Comparison of ENCODE assay signal across 15 cellular contexts in the genomic region with DNA sequence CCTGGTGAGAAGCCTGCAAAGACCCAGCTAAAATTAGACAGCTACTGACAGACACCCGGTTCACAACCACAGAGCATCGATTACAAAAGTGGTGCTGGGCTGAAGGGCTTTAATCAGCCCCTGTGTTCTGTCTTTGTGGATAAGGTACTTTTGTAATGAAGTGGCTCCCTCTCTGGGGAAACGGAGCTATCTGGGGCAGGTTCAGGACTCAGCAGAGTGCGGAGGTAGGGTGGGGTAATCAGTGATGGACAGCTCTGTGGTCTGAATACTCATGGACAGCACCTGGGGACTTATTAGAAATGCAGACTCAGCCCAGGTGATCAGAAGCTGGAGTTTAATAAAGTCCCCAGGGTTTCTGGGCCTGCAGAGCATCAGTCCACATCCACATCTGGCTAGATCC.
DNase-seq lines count a peak whose midpoint lies in the region; ATAC-seq, FAIRE-seq and TF ChIP-seq lines count a peak whose summit lies in the region.
"Had no signal": no experiment of that assay in that cellular context is flagged by ENCODE, and none has a peak within 500 bp of the region (broad histone marks: within the 10 kb centered on the region; RNA-seq: fewer than 3 reads in every experiment).

No MANE protein-coding gene starts in this region.

- H3K9me3 Mint-ChIP-seq in MCF 10A (ENCODE audit: unreplicated experiment): no peaks in the 10 kb centered on the region
- H3K9me3 Mint-ChIP-seq in CD8-positive, alpha-beta T cell: no peaks in the 10 kb centered on the region

- no peak overlapping the region for H3K4me3 Mint-ChIP-seq in MCF 10A (ENCODE audit: unreplicated experiment)
- H3K4me3 Mint-ChIP-seq in CD8-positive, alpha-beta T cell: no peak overlapping the region
- H3K4me3 Mint-ChIP-seq: B cell; CD8-positive, alpha-beta memory T cell had no signal

- H3K4me3 ChIP-seq in mammary epithelial cell (replicated peaks in 1 of 3; ENCODE audit: insufficient read depth in 1 of 3, low read depth in 2 of 3, low read length in 3 of 3): no peak overlapping the region
- H3K4me3 ChIP-seq in K562: no peak overlapping the region
- no peak overlapping the region for H3K4me3 ChIP-seq in CD8-positive, alpha-beta T cell (ENCODE audit: low read depth, low read length)
- no peak overlapping the region for H3K4me3 ChIP-seq in stomach
- H3K4me3 ChIP-seq: BLaER1 treated with 17β-estradiol and CSF1 and Interleukin-3, amounts not matched to agents 10 nM and 100 nM; HAP-1 had no signal

- H3K27me3 ChIP-seq in mammary epithelial cell (ENCODE audit: insufficient read depth, low read length) (no peaks in the 10 kb centered on the region), K562 (ENCODE audit: control insufficient read depth in 2 of 2, insufficient read depth in 2 of 2, low read length in 2 of 2) (peaks cover 0 to 3% of the 10 kb centered on the region in 2 experiments; a peak in 1 of 5 replicates), stomach (peaks cover 0 to 42% (median 0%) of the 10 kb centered on the region in 3 donors)
- no peaks in the 10 kb centered on the region for H3K27me3 ChIP-seq in CD8-positive, alpha-beta T cell (ENCODE audit: insufficient read depth, low read length)
- H3K27me3 ChIP-seq: BLaER1 treated with 17β-estradiol and CSF1 and Interleukin-3, amounts not matched to agents 10 nM and 100 nM had no signal

- DNase-seq in mammary epithelial cell (no peak), MCF 10A (ENCODE audit: unreplicated experiment) (no peak), GM13977 (ENCODE audit: low spot score) (peak; percentile 2), K562 (ENCODE audit: extremely low read depth in 1 of 4, low spot score in 3 of 4) (no peak), stomach (no peak)
- DNase-seq in CD8-positive, alpha-beta T cell: no peak
- DNase-seq: CD8-positive, alpha-beta memory T cell; COR-L47; DMS 273 treated with DMSO at 0.1 percent for 48 hours; DMS53 had no signal

- peak; percentile 60 for ATAC-seq in K562
- ATAC-seq in CD8-positive, alpha-beta T cell: no peak

- POLR2A ChIA-PET in MCF 10A (lab: Yijun Ruan, JAX) (no interaction called here), K562 (lab: Yijun Ruan, JAX) (no interaction called here)
- POLR2A ChIA-PET in CD8-positive, alpha-beta T cell (lab: Charles Lee): no interaction called here

- intact Hi-C loops in mammary epithelial cell (cut with micrococcal nuclease) (loop anchor here (5.0 kb wide), 2 partner anchors 189 to 459 kb away; no protein-coding TSS in a partner anchor), MCF 10A (cut with micrococcal nuclease) (no loop called here), K562 (cut with micrococcal nuclease) (no loop called here), stomach (cut with DNase I; ENCODE audit: low total_unique reads) (no loop called here)
- intact Hi-C loops in CD8-positive, alpha-beta T cell (cut with DNase I, micrococcal nuclease): no loop called here

- H2AFZ ChIP-seq in mammary epithelial cell (ENCODE audit: low read depth, low read length) (peak overlapping the region; percentile 60), K562 (ENCODE audit: low read depth, low read length) (no peak overlapping the region)

- H3K4me1 Mint-ChIP-seq in MCF 10A (ENCODE audit: insufficient read depth, unreplicated experiment): peaks cover 10% of the 10 kb centered on the region
- H3K4me1 Mint-ChIP-seq in CD8-positive, alpha-beta T cell (ENCODE audit: low read depth): no peaks in the 10 kb centered on the region
- H3K4me1 Mint-ChIP-seq: B cell; CD8-positive, alpha-beta memory T cell had no signal

- no peak for TF ChIP-seq RAD21 in K562 (CRISPR knock-in tag; conservative IDR thresholded peaks at IDR 0.05 in 1 of 2, IDR thresholded peaks at IDR 0.05 in 1 of 2)

- H3K9me1 ChIP-seq in K562 (ENCODE audit: control insufficient read depth, insufficient read depth, low read length): no peaks in the 10 kb centered on the region

- no peaks in the 10 kb centered on the region for H3K79me2 ChIP-seq in mammary epithelial cell (ENCODE audit: insufficient read depth, low read length)
- H3K79me2 ChIP-seq in K562 (ENCODE audit: control insufficient read depth, insufficient read depth, low read length): no peaks in the 10 kb centered on the region

- peaks cover 20% of the 10 kb centered on the region for H3K4me1 ChIP-seq in mammary epithelial cell (ENCODE audit: insufficient read depth, low read length)
- no peaks in the 10 kb centered on the region for H3K4me1 ChIP-seq in K562 (replicated peaks in 1 of 2; ENCODE audit: control insufficient read depth in 2 of 2, insufficient read depth in 2 of 2, low read length in 2 of 2)
- no peaks in the 10 kb centered on the region for H3K4me1 ChIP-seq in CD8-positive, alpha-beta T cell (ENCODE audit: insufficient read depth, low read length)
- no peaks in the 10 kb centered on the region for H3K4me1 ChIP-seq in stomach
- H3K4me1 ChIP-seq: HAP-1 had no signal

- no peak overlapping the region for H3K9ac ChIP-seq in mammary epithelial cell (ENCODE audit: insufficient read depth, low read length)
- H3K9ac ChIP-seq in K562 (ENCODE audit: insufficient read depth in 1 of 2, low read depth in 2 of 2, low read length in 2 of 2): no peak overlapping the region
- H3K9ac ChIP-seq: BLaER1 treated with 17β-estradiol and CSF1 and Interleukin-3, amounts not matched to agents 10 nM and 100 nM had no signal

- H4K20me1 ChIP-seq in mammary epithelial cell (ENCODE audit: insufficient read depth, low read length) (no peaks in the 10 kb centered on the region), K562 (replicated peaks; ENCODE audit: control insufficient read depth, insufficient read depth, low read length) (peaks cover 4% of the 10 kb centered on the region; the same call in 1 of the 2 replicates)
- H4K20me1 ChIP-seq: BLaER1 treated with 17β-estradiol and CSF1 and Interleukin-3, amounts not matched to agents 10 nM and 100 nM had no signal

- CTCF ChIA-PET in mammary epithelial cell (lab: Charles Lee; ENCODE audit: low non-redundant PET) (interaction anchor here (0.6 kb wide), 1 partner anchor 330 kb away, joined by 3 read pairs; no protein-coding TSS in a partner anchor), MCF 10A (lab: Yijun Ruan, JAX) (interaction anchor here (0.5 kb wide), 1 partner anchor 503 kb away, joined by 4 read pairs; no protein-coding TSS in a partner anchor), K562 (lab: Yijun Ruan, JAX; ENCODE audit: low intra/inter-chr PET ratio) (no interaction called here)
- CTCF ChIA-PET in CD8-positive, alpha-beta T cell (lab: Charles Lee): no interaction called here

- H3K9me3 ChIP-seq in mammary epithelial cell (replicated peaks; ENCODE audit: insufficient read depth, low read length) (no peaks in the 10 kb centered on the region), K562 (replicated peaks; ENCODE audit: control insufficient read depth, insufficient read depth, low read depth, low read length) (no peaks in the 10 kb centered on the region), stomach (peaks cover 0 to 6% (median 0%) of the 10 kb centered on the region in 4 donors)
- H3K9me3 ChIP-seq in CD8-positive, alpha-beta T cell (ENCODE audit: low read length): no peaks in the 10 kb centered on the region
- H3K9me3 ChIP-seq: HAP-1 had no signal

- H3K36me3 ChIP-seq in mammary epithelial cell (ENCODE audit: insufficient read depth, low read length): no peaks in the 10 kb centered on the region
- H3K36me3 ChIP-seq in K562 (ENCODE audit: control insufficient read depth, insufficient read depth, low read length): no peaks in the 10 kb centered on the region
- H3K36me3 ChIP-seq in CD8-positive, alpha-beta T cell (ENCODE audit: insufficient read depth, low read length): no peaks in the 10 kb centered on the region
- no peaks in the 10 kb centered on the region for H3K36me3 ChIP-seq in stomach
- H3K36me3 ChIP-seq: BLaER1 treated with 17β-estradiol and CSF1 and Interleukin-3, amounts not matched to agents 10 nM and 100 nM; HAP-1 had no signal

- 94% methylated on average over 3 of the region's 4 CpGs for WGBS in mammary epithelial cell (ENCODE audit: low coverage, missing lambda C conversion rate)
- 0% methylated on average over 4 of the region's 4 CpGs for WGBS in K562 (ENCODE audit: insufficient coverage, low coverage, missing lambda C conversion rate)
- 48 to 63% (median 54%) methylated on average over 4 of the region's 4 CpGs for WGBS in stomach, 5 donors

- dilution Hi-C loops in mammary epithelial cell (cut with HindIII; ENCODE audit: low sequenced_read_pairs): no loop called here

- FAIRE-seq in K562 (lab: Jason Lieb, UNC): no peak
- FAIRE-seq: G401.6, GM12892 had no signal

- BruUV-seq in mammary epithelial cell (replicated peaks; lab: Mats Ljungman, UMichigan) (no TSS peak), MCF 10A (replicated peaks; lab: Mats Ljungman, UMichigan) (no TSS peak), K562 (replicated peaks; lab: Mats Ljungman, UMichigan) (no TSS peak)

- no peaks in the 10 kb centered on the region for H3K36me3 Mint-ChIP-seq in MCF 10A (ENCODE audit: insufficient read depth, unreplicated experiment)
- no peaks in the 10 kb centered on the region for H3K36me3 Mint-ChIP-seq in CD8-positive, alpha-beta T cell
- H3K36me3 Mint-ChIP-seq: CD8-positive, alpha-beta memory T cell had no signal

- TF ChIP-seq EP300 in K562 (IDR thresholded peaks at IDR 0.05; ENCODE audit: low read length): no peak
- no peak for TF ChIP-seq EP300 in stomach (IDR thresholded peaks at IDR 0.05)

- H3K27ac Mint-ChIP-seq in MCF 10A (ENCODE audit: low read depth, unreplicated experiment): no peak overlapping the region
- H3K27ac Mint-ChIP-seq in CD8-positive, alpha-beta T cell: no peak overlapping the region
- H3K27ac Mint-ChIP-seq: B cell; CD8-positive, alpha-beta memory T cell had no signal

- H3K27me3 Mint-ChIP-seq in MCF 10A (ENCODE audit: insufficient read depth, unreplicated experiment): no peaks in the 10 kb centered on the region
- H3K27me3 Mint-ChIP-seq in CD8-positive, alpha-beta T cell (ENCODE audit: low read depth): peaks cover 32% of the 10 kb centered on the region

- no peak for TF ChIP-seq CTCF in mammary epithelial cell (conservative IDR thresholded peaks at IDR 0.05 in 1 of 2, IDR thresholded peaks at IDR 0.05 in 1 of 2; ENCODE audit: extremely low read depth in 1 of 2, insufficient read depth in 1 of 2, low read depth in 1 of 2, low read length in 2 of 2)
- TF ChIP-seq CTCF in MCF 10A (IDR thresholded peaks at IDR 0.05; ENCODE audit: unreplicated experiment): no peak
- no peak for TF ChIP-seq CTCF in GM13977 (IDR thresholded peaks at IDR 0.05; ENCODE audit: extremely low read depth, insufficient read depth, missing control alignments)
- no peak for TF ChIP-seq CTCF in K562 (IDR thresholded peaks at IDR 0.05 in 2 of 3, conservative IDR thresholded peaks at IDR 0.05 in 1 of 3; ENCODE audit: insufficient read depth in 2 of 3, low read depth in 1 of 3, low read length in 3 of 3)
- no peak for TF ChIP-seq CTCF in CD8-positive, alpha-beta T cell (IDR thresholded peaks at IDR 0.05)
- no peak for TF ChIP-seq CTCF in stomach (IDR thresholded peaks at IDR 0.05)

- in situ Hi-C loops in mammary epithelial cell (cut with MboI; ENCODE audit: low sequenced_read_pairs in 2 of 2) (no loop called here), GM13977 (cut with MboI; ENCODE audit: low pct_unique_long_range_greater_than_20kb, low sequenced_read_pairs, unreplicated experiment) (no loop called here), K562 (cut with MboI) (no loop called here)

- H3K4me2 ChIP-seq in mammary epithelial cell (ENCODE audit: insufficient read depth, low read depth, low read length) (no peak overlapping the region), K562 (ENCODE audit: insufficient read depth, low read length) (no peak overlapping the region)
- H3K4me2 ChIP-seq: BLaER1 treated with 17β-estradiol and CSF1 and Interleukin-3, amounts not matched to agents 10 nM and 100 nM had no signal

- TF ChIP-seq POLR2A in K562 (conservative IDR thresholded peaks at IDR 0.05): no peak
- no peak for TF ChIP-seq POLR2A in stomach (IDR thresholded peaks at IDR 0.05)

- H3K27ac ChIP-seq in mammary epithelial cell (ENCODE audit: insufficient read depth, low read depth, low read length) (no peak overlapping the region), K562 (ENCODE audit: extremely low read depth, low read depth, low read length) (no peak overlapping the region), stomach (no peak overlapping the region)
- no peak overlapping the region for H3K27ac ChIP-seq in CD8-positive, alpha-beta T cell (ENCODE audit: low read depth, low read length)
- H3K27ac ChIP-seq: BLaER1 treated with 17β-estradiol and CSF1 and Interleukin-3, amounts not matched to agents 10 nM and 100 nM had no signal

Comparison
In these comparisons a context has a peak if more than half of its experiments do, and no peak if none do; other contexts are left out.
1. CTCF ChIA-PET loops: an anchor here in mammary epithelial cell (0.6 kb wide) and MCF 10A (0.5 kb wide); none called in K562 and CD8-positive, alpha-beta T cell.